18 cellular contexts compared by ENCODE assay signal in genomic region chr7:71682181-71682580, GRCh38.
"Had no signal": no experiment of that assay in that cellular context is flagged by ENCODE, and none has a peak within 500 bp of the region (broad histone marks: within the 10 kb centered on the region; RNA-seq: fewer than 3 reads in every experiment).

No MANE protein-coding gene starts in this region.

- H3K27ac Mint-ChIP-seq: natural killer cell, type B pancreatic cell had no signal

- H3K4me3 Mint-ChIP-seq: natural killer cell, neural crest cell, type B pancreatic cell had no signal

- H3K9me3 Mint-ChIP-seq: neural crest cell, type B pancreatic cell had no signal

- H3K27me3 Mint-ChIP-seq: type B pancreatic cell had no signal

- H3K4me1 ChIP-seq: colonic mucosa, heart right ventricle, suprapubic skin, thyroid gland, vagina had no signal

- H3K4me3 ChIP-seq: colonic mucosa, heart right ventricle, mucosa of descending colon, ovary, thyroid gland, vagina had no signal

- H3K9me3 ChIP-seq: colonic mucosa, heart right ventricle, ovary, suprapubic skin, thyroid gland, vagina had no signal

- DNase-seq: colonic mucosa; dermis blood vessel endothelial cell; foreskin melanocyte; heart right ventricle; left colon; mucosa of descending colon; natural killer cell; ovary; right cardiac atrium; small intestine; stimulated activated CD4-positive, alpha-beta T cell treated with anti-CD3 and anti-CD28 coated beads, Interleukin-12 subunit alpha, Interleukin-12 subunit beta, amount 100 ng/mL, for 4 hours; stimulated activated CD4-positive, alpha-beta T cell treated with anti-CD3 and anti-CD28 coated beads, Interleukin-2, amount 100 ng/mL, for 48 hours; stimulated activated naive CD8-positive, alpha-beta T cell treated with anti-CD3 and anti-CD28 coated beads, Interleukin-15, Interleukin-2, amounts not matched to agents 100 U/mL and 50 U/mL, for 24 hours had no signal

- H3K27me3 ChIP-seq: colonic mucosa, heart right ventricle, ovary, thyroid gland, vagina had no signal

- H3K36me3 ChIP-seq: colonic mucosa, heart right ventricle, ovary, suprapubic skin, thyroid gland, vagina had no signal

- FAIRE-seq: small intestine had no signal

- ATAC-seq: left colon; mucosa of descending colon; natural killer cell; right cardiac atrium; stimulated activated naive CD8-positive, alpha-beta T cell treated with anti-CD3 and anti-CD28 coated beads, Interleukin-15, Interleukin-2, amounts not matched to agents 100 U/mL and 50 U/mL, for 24 hours had no signal

- H3K27ac ChIP-seq: colonic mucosa, heart right ventricle, ovary, suprapubic skin, thyroid gland, vagina had no signal

- H3K36me3 Mint-ChIP-seq: natural killer cell, type B pancreatic cell had no signal

- H3K4me1 Mint-ChIP-seq: natural killer cell had no signal
